In genomic region chrX:22122510-22122909, GRCh38 we compare ENCODE assay signal across 16 cellular contexts.
DNase-seq lines count a peak whose midpoint lies in the region; ATAC-seq and TF ChIP-seq lines count a peak whose summit lies in the region.
"Had no signal": no experiment of that assay in that cellular context is flagged by ENCODE, and none has a peak within 500 bp of the region (broad histone marks: within the 10 kb centered on the region; RNA-seq: fewer than 3 reads in every experiment).

No MANE protein-coding gene starts in this region.

- H3K9me3 Mint-ChIP-seq in activated CD4-positive, alpha-beta T cell treated with anti-CD3 and anti-CD28 coated beads for 36 hours (ENCODE audit: low read depth), result no peaks in the 10 kb centered on the region
- no peaks in the 10 kb centered on the region for H3K9me3 Mint-ChIP-seq in activated CD8-positive, alpha-beta memory T cell treated with anti-CD3 and anti-CD28 coated beads, Interleukin-2, amount 10 ng/mL, durations not matched to agents 7 days and 5 days (ENCODE audit: low read depth)
- no peaks in the 10 kb centered on the region for H3K9me3 Mint-ChIP-seq in stimulated activated naive CD8-positive, alpha-beta T cell treated with anti-CD3 and anti-CD28 coated beads, Interleukin-15, amount 100 ng/mL, for 72 hours
- H3K9me3 Mint-ChIP-seq: activated CD8-positive, alpha-beta T cell treated with anti-CD3 and anti-CD28 coated beads for 36 hours; activated naive CD4-positive, alpha-beta T cell treated with anti-CD3 and anti-CD28 coated beads, Interleukin-2, amount 50 U/mL, for 24 hours; CD4-positive, alpha-beta memory T cell; stimulated activated memory B cell treated with anti-CD40 and anti-IgM and Interleukin-4, amounts not matched to agents 10 μg/mL and 1 μg/mL and 100 μg/mL, for 72 hours; T-helper 1 cell treated with Interleukin-12 subunit alpha and Interleukin-12 subunit beta and Interleukin-4 antibody, amounts not matched to agents 30 μg/mL and 1 μg/mL, for 36 hours had no signal

- peak; percentile 56 for ATAC-seq in PC-3
- ATAC-seq in activated CD4-positive, alpha-beta T cell treated with anti-CD3 and anti-CD28 coated beads for 36 hours, result no peak
- ATAC-seq in activated CD8-positive, alpha-beta memory T cell treated with anti-CD3 and anti-CD28 coated beads, Interleukin-2, amount 10 ng/mL, durations not matched to agents 7 days and 5 days, result no peak
- ATAC-seq in stimulated activated naive CD8-positive, alpha-beta T cell treated with anti-CD3 and anti-CD28 coated beads, Interleukin-15, amount 100 ng/mL, for 72 hours, result no peak
- ATAC-seq: activated CD8-positive, alpha-beta T cell treated with anti-CD3 and anti-CD28 coated beads for 36 hours; lower lobe of right lung; stimulated activated memory B cell treated with anti-CD40 and anti-IgM and Interleukin-4, amounts not matched to agents 10 μg/mL and 1 μg/mL and 100 μg/mL, for 72 hours had no signal

- CTCF ChIA-PET in PC-3 (lab: Charles Lee), result interaction anchor here (0.6 kb wide), 1 partner anchor 13 kb away, joined by 4 read pairs; no protein-coding TSS in a partner anchor
- CTCF ChIA-PET in activated CD4-positive, alpha-beta T cell treated with anti-CD3 and anti-CD28 coated beads for 36 hours (lab: Charles Lee), result no interaction called here
- CTCF ChIA-PET in activated CD8-positive, alpha-beta memory T cell treated with anti-CD3 and anti-CD28 coated beads, Interleukin-2, amount 10 ng/mL, durations not matched to agents 7 days and 5 days (lab: Charles Lee), result no interaction called here

- TF ChIP-seq POLR2A in prostate gland (IDR thresholded peaks at IDR 0.05), result no peak

- peaks cover 39% of the 10 kb centered on the region for H3K4me1 ChIP-seq in PC-3 (ENCODE audit: insufficient read depth, low read length)
- H3K4me1 ChIP-seq in prostate gland (replicated peaks), result no peaks in the 10 kb centered on the region
- H3K4me1 ChIP-seq: lower lobe of right lung had no signal

- no peak overlapping the region for H3K27ac Mint-ChIP-seq in activated CD4-positive, alpha-beta T cell treated with anti-CD3 and anti-CD28 coated beads for 36 hours
- H3K27ac Mint-ChIP-seq in activated CD8-positive, alpha-beta memory T cell treated with anti-CD3 and anti-CD28 coated beads, Interleukin-2, amount 10 ng/mL, durations not matched to agents 7 days and 5 days, result no peak overlapping the region
- no peak overlapping the region for H3K27ac Mint-ChIP-seq in stimulated activated naive CD8-positive, alpha-beta T cell treated with anti-CD3 and anti-CD28 coated beads, Interleukin-15, amount 100 ng/mL, for 72 hours
- H3K27ac Mint-ChIP-seq: activated CD8-positive, alpha-beta T cell treated with anti-CD3 and anti-CD28 coated beads for 36 hours; activated naive CD4-positive, alpha-beta T cell treated with anti-CD3 and anti-CD28 coated beads, Interleukin-2, amount 50 U/mL, for 24 hours; CD4-positive, alpha-beta memory T cell; stimulated activated memory B cell treated with anti-CD40 and anti-IgM and Interleukin-4, amounts not matched to agents 10 μg/mL and 1 μg/mL and 100 μg/mL, for 72 hours; T-helper 1 cell treated with Interleukin-12 subunit alpha and Interleukin-12 subunit beta and Interleukin-4 antibody, amounts not matched to agents 30 μg/mL and 1 μg/mL, for 36 hours had no signal

- H3K27me3 ChIP-seq in PC-3 (ENCODE audit: low read length) (no peaks in the 10 kb centered on the region), prostate gland (replicated peaks; ENCODE audit: insufficient read depth) (no peaks in the 10 kb centered on the region)
- H3K27me3 ChIP-seq: neutrophil had no signal

- no peaks in the 10 kb centered on the region for H3K9me3 ChIP-seq in PC-3 (ENCODE audit: low read length)
- H3K9me3 ChIP-seq in prostate gland, result no peaks in the 10 kb centered on the region
- H3K9me3 ChIP-seq: lower lobe of right lung, neutrophil had no signal

- H3K4me3 Mint-ChIP-seq in activated CD4-positive, alpha-beta T cell treated with anti-CD3 and anti-CD28 coated beads for 36 hours, result no peak overlapping the region
- H3K4me3 Mint-ChIP-seq in activated CD8-positive, alpha-beta memory T cell treated with anti-CD3 and anti-CD28 coated beads, Interleukin-2, amount 10 ng/mL, durations not matched to agents 7 days and 5 days, result no peak overlapping the region
- H3K4me3 Mint-ChIP-seq in stimulated activated naive CD8-positive, alpha-beta T cell treated with anti-CD3 and anti-CD28 coated beads, Interleukin-15, amount 100 ng/mL, for 72 hours, result no peak overlapping the region
- H3K4me3 Mint-ChIP-seq: activated CD8-positive, alpha-beta T cell treated with anti-CD3 and anti-CD28 coated beads for 36 hours; activated naive CD4-positive, alpha-beta T cell treated with anti-CD3 and anti-CD28 coated beads, Interleukin-2, amount 50 U/mL, for 24 hours; CD4-positive, alpha-beta memory T cell; stimulated activated memory B cell treated with anti-CD40 and anti-IgM and Interleukin-4, amounts not matched to agents 10 μg/mL and 1 μg/mL and 100 μg/mL, for 72 hours; T-helper 1 cell treated with Interleukin-12 subunit alpha and Interleukin-12 subunit beta and Interleukin-4 antibody, amounts not matched to agents 30 μg/mL and 1 μg/mL, for 36 hours had no signal

- no peaks in the 10 kb centered on the region for H4K20me1 ChIP-seq in PC-3 (ENCODE audit: low read length)

- DNase-seq in EH (ENCODE audit: low read depth) (peak; percentile 29), PC-3 (peak; percentile 59), epithelial cell of esophagus (ENCODE audit: low read depth) (peak; percentile 96), prostate gland (ENCODE audit: low spot score) (peak; percentile 68), head of caudate nucleus (no peak)
- DNase-seq in activated CD4-positive, alpha-beta T cell treated with anti-CD3 and anti-CD28 coated beads for 36 hours, result no peak
- no peak for DNase-seq in activated CD8-positive, alpha-beta memory T cell treated with anti-CD3 and anti-CD28 coated beads, Interleukin-2, amount 10 ng/mL, durations not matched to agents 7 days and 5 days
- no peak for DNase-seq in stimulated activated naive CD8-positive, alpha-beta T cell treated with anti-CD3 and anti-CD28 coated beads, Interleukin-15, amount 100 ng/mL, for 72 hours
- DNase-seq: activated CD8-positive, alpha-beta T cell treated with anti-CD3 and anti-CD28 coated beads for 36 hours; CD4-positive, alpha-beta memory T cell; cortex of kidney; lower lobe of right lung had no signal

- TF ChIP-seq CTCF in PC-3 (conservative IDR thresholded peaks at IDR 0.05; ENCODE audit: low read depth, low read length) (no peak), epithelial cell of esophagus (IDR thresholded peaks at IDR 0.05; ENCODE audit: insufficient read depth, low read depth, low read length, missing control alignments) (no peak), prostate gland (IDR thresholded peaks at IDR 0.05) (no peak)

- H3K9me2 ChIP-seq in PC-3 (replicated peaks; ENCODE audit: low read length), result no peaks in the 10 kb centered on the region

- H3K79me2 ChIP-seq in PC-3 (ENCODE audit: low read length), result no peaks in the 10 kb centered on the region

- intact Hi-C loops in PC-3 (cut with micrococcal nuclease) (no loop called here), prostate gland (cut with DNase I) (no loop called here), head of caudate nucleus (cut with DNase I) (no loop called here)
- intact Hi-C loops in activated CD4-positive, alpha-beta T cell treated with anti-CD3 and anti-CD28 coated beads for 36 hours (cut with DNase I, micrococcal nuclease), result no loop called here

- H2AFZ ChIP-seq in PC-3 (ENCODE audit: low read length), result no peak overlapping the region

- H3K4me1 Mint-ChIP-seq in activated CD4-positive, alpha-beta T cell treated with anti-CD3 and anti-CD28 coated beads for 36 hours, result peaks cover 4% of the 10 kb centered on the region
- no peaks in the 10 kb centered on the region for H3K4me1 Mint-ChIP-seq in activated CD8-positive, alpha-beta memory T cell treated with anti-CD3 and anti-CD28 coated beads, Interleukin-2, amount 10 ng/mL, durations not matched to agents 7 days and 5 days
- peaks cover 6% of the 10 kb centered on the region for H3K4me1 Mint-ChIP-seq in stimulated activated naive CD8-positive, alpha-beta T cell treated with anti-CD3 and anti-CD28 coated beads, Interleukin-15, amount 100 ng/mL, for 72 hours
- H3K4me1 Mint-ChIP-seq: stimulated activated memory B cell treated with anti-CD40 and anti-IgM and Interleukin-4, amounts not matched to agents 10 μg/mL and 1 μg/mL and 100 μg/mL, for 72 hours had no signal

- POLR2A ChIA-PET in PC-3 (lab: Charles Lee; ENCODE audit: unreplicated experiment), result no interaction called here
- POLR2A ChIA-PET in activated CD4-positive, alpha-beta T cell treated with anti-CD3 and anti-CD28 coated beads for 36 hours (lab: Charles Lee), result no interaction called here

- H3K9ac ChIP-seq in PC-3 (ENCODE audit: low read length), result no peak overlapping the region

- no peaks in the 10 kb centered on the region for H3K36me3 ChIP-seq in PC-3 (ENCODE audit: low read depth, low read length)
- H3K36me3 ChIP-seq in prostate gland, result no peaks in the 10 kb centered on the region
- H3K36me3 ChIP-seq: lower lobe of right lung, neutrophil had no signal

- H3K27ac ChIP-seq in PC-3 (ENCODE audit: low read length), result peak overlapping the region; percentile 26
- no peak overlapping the region for H3K27ac ChIP-seq in prostate gland
- H3K27ac ChIP-seq: lower lobe of right lung, neutrophil had no signal

- no peaks in the 10 kb centered on the region for H3K27me3 Mint-ChIP-seq in activated CD4-positive, alpha-beta T cell treated with anti-CD3 and anti-CD28 coated beads for 36 hours
- H3K27me3 Mint-ChIP-seq in activated CD8-positive, alpha-beta memory T cell treated with anti-CD3 and anti-CD28 coated beads, Interleukin-2, amount 10 ng/mL, durations not matched to agents 7 days and 5 days, result no peaks in the 10 kb centered on the region
- no peaks in the 10 kb centered on the region for H3K27me3 Mint-ChIP-seq in stimulated activated naive CD8-positive, alpha-beta T cell treated with anti-CD3 and anti-CD28 coated beads, Interleukin-15, amount 100 ng/mL, for 72 hours
- H3K27me3 Mint-ChIP-seq: activated CD8-positive, alpha-beta T cell treated with anti-CD3 and anti-CD28 coated beads for 36 hours; activated naive CD4-positive, alpha-beta T cell treated with anti-CD3 and anti-CD28 coated beads, Interleukin-2, amount 50 U/mL, for 24 hours; stimulated activated memory B cell treated with anti-CD40 and anti-IgM and Interleukin-4, amounts not matched to agents 10 μg/mL and 1 μg/mL and 100 μg/mL, for 72 hours had no signal

- H3F3A ChIP-seq in PC-3 (ENCODE audit: low read length, unreplicated experiment), result no peaks in the 10 kb centered on the region

- 38% methylated on average over 2 of the region's 2 CpGs for WGBS in prostate gland

- no peak overlapping the region for H3K4me3 ChIP-seq in PC-3 (ENCODE audit: low read length)
- H3K4me3 ChIP-seq in epithelial cell of esophagus (ENCODE audit: low read length), result no peak overlapping the region
- no peak overlapping the region for H3K4me3 ChIP-seq in prostate gland
- H3K4me3 ChIP-seq: lower lobe of right lung had no signal

- BruUV-seq in PC-3 (replicated peaks; lab: Mats Ljungman, UMichigan), result no TSS peak

- H3K4me2 ChIP-seq in PC-3 (ENCODE audit: low read length), result no peak overlapping the region

- no peaks in the 10 kb centered on the region for H3K36me3 Mint-ChIP-seq in activated CD4-positive, alpha-beta T cell treated with anti-CD3 and anti-CD28 coated beads for 36 hours (ENCODE audit: low read depth)
- H3K36me3 Mint-ChIP-seq in activated CD8-positive, alpha-beta memory T cell treated with anti-CD3 and anti-CD28 coated beads, Interleukin-2, amount 10 ng/mL, durations not matched to agents 7 days and 5 days, result peaks cover 1% of the 10 kb centered on the region
- H3K36me3 Mint-ChIP-seq: activated naive CD4-positive, alpha-beta T cell treated with anti-CD3 and anti-CD28 coated beads, Interleukin-2, amount 50 U/mL, for 24 hours; CD4-positive, alpha-beta memory T cell; stimulated activated memory B cell treated with anti-CD40 and anti-IgM and Interleukin-4, amounts not matched to agents 10 μg/mL and 1 μg/mL and 100 μg/mL, for 72 hours had no signal

Comparison
In these comparisons a context has a peak if more than half of its experiments do, and no peak if none do; other contexts are left out.
1. DNase-seq: peak in EH (single experiment), PC-3 (single experiment), epithelial cell of esophagus (single experiment) and prostate gland (single experiment); none in activated CD4-positive, alpha-beta T cell treated with anti-CD3 and anti-CD28 coated beads for 36 hours (single experiment), head of caudate nucleus (0 of 42), activated CD8-positive, alpha-beta memory T cell treated with anti-CD3 and anti-CD28 coated beads, Interleukin-2, amount 10 ng/mL, durations not matched to agents 7 days and 5 days (single experiment) and stimulated activated naive CD8-positive, alpha-beta T cell treated with anti-CD3 and anti-CD28 coated beads, Interleukin-15, amount 100 ng/mL, for 72 hours (0 of 2).